ENCODE assay signal across 9 cellular contexts in the genomic region with DNA sequence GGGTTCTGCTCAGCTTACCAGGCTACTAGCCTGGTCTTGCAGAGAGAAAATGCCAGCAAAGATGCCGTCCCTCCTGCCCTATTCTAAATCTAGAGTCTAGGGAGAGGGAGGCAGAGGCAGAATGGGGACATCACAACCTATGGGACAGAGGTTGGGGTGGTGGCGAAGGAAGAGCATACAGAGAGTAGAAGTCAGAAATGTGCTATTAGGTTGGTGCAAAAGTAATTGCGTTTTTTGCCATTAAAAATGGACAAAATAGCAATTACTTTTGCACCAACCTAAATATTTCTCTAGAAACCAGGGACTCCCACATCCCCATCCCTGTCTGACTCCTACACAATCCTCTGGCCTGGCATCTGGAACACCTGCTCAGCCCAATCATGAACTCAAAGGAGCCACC.
"Had no signal": no experiment of that assay in that cellular context is flagged by ENCODE, and none has a peak within 500 bp of the region (broad histone marks: within the 10 kb centered on the region; RNA-seq: fewer than 3 reads in every experiment).

No MANE protein-coding gene starts in this region.

- H3K4me2 ChIP-seq: GM23338, KMS-11 had no signal

- DNase-seq: H9, HCEC 1CT, HFFc6, KBM-7 had no signal

- FAIRE-seq: H1, H54, HTR-8/SVneo had no signal

- H3K4me3 ChIP-seq: GM23338 had no signal

- H2AFZ ChIP-seq: GM23338 had no signal

- H3K9ac ChIP-seq: KMS-11 had no signal

- ATAC-seq: GM23338 had no signal

- H3K27ac ChIP-seq: KMS-11 had no signal
